Comparison of ENCODE assay signal across 1 cellular context in genomic region chr11:129440028-129440630, GRCh38.
TF ChIP-seq lines count a peak whose summit lies in the region.

No MANE protein-coding gene starts in this region.

TF ChIP-seq in HEK293, 187 proteins besides CTCF, POLR2A, EP300 and RAD21 (continued from another document):
- no peak for TF ChIP-seq ZNF558 (tag by site-specific recombination; IDR thresholded peaks at IDR 0.05)
- no peak for TF ChIP-seq ZNF792 (tag by site-specific recombination; IDR thresholded peaks at IDR 0.05)
- no peak for TF ChIP-seq ZNF112 (tag by site-specific recombination; IDR thresholded peaks at IDR 0.05)
- TF ChIP-seq ZNF501 (tag by site-specific recombination; IDR thresholded peaks at IDR 0.05), result no peak
- no peak for TF ChIP-seq BCL11B (tag by site-specific recombination; IDR thresholded peaks at IDR 0.05; ENCODE audit: low read depth)
- no peak for TF ChIP-seq SCRT1 (tag by site-specific recombination; IDR thresholded peaks at IDR 0.05; ENCODE audit: borderline replicate concordance)
- TF ChIP-seq ZNF18 (tag by site-specific recombination; IDR thresholded peaks at IDR 0.05), result no peak
- no peak for TF ChIP-seq TRIM28 (IDR thresholded peaks at IDR 0.05; ENCODE audit: borderline replicate concordance, low read length)
- no peak for TF ChIP-seq MYNN (tag by site-specific recombination; IDR thresholded peaks at IDR 0.05; ENCODE audit: borderline replicate concordance)
- no peak for TF ChIP-seq ZBTB26 (tag by site-specific recombination; optimal IDR thresholded peaks at IDR 0.05)
- TF ChIP-seq ZNF398 (tag by site-specific recombination; IDR thresholded peaks at IDR 0.05), result no peak
- TF ChIP-seq ZNF488 (tag by site-specific recombination; IDR thresholded peaks at IDR 0.05), result no peak
- no peak for TF ChIP-seq GLIS2 (tag by site-specific recombination; IDR thresholded peaks at IDR 0.05)
- TF ChIP-seq REPIN1 (tag by site-specific recombination; IDR thresholded peaks at IDR 0.05; ENCODE audit: low read depth), result no peak
